ENCODE assay signal across 8 cellular contexts in genomic region chr1:216221260-216221700, GRCh38.
DNase-seq lines count a peak whose midpoint lies in the region; ATAC-seq and TF ChIP-seq lines count a peak whose summit lies in the region.

No MANE protein-coding gene starts in this region.

- H3K27ac ChIP-seq in AG04450 (ENCODE audit: low read depth, low read length) (peak overlapping the region; percentile 65), tibial artery (no peak overlapping the region)

- peak; percentile 83 for TF ChIP-seq CTCF in AG04450 (IDR thresholded peaks at IDR 0.05; ENCODE audit: low read depth, low read length)
- peak; percentile 82 for TF ChIP-seq CTCF in GM13977 (IDR thresholded peaks at IDR 0.05; ENCODE audit: extremely low read depth, insufficient read depth, missing control alignments)
- peak; percentile 26 to 38 for TF ChIP-seq CTCF in tibial artery (IDR thresholded peaks at IDR 0.05)

- no peaks in the 10 kb centered on the region for H3K9me3 ChIP-seq in AG04450 (ENCODE audit: control insufficient read depth, insufficient read depth, low read length)
- no peaks in the 10 kb centered on the region for H3K9me3 ChIP-seq in endocrine pancreas (ENCODE audit: control insufficient read depth, low read length)
- H3K9me3 ChIP-seq in tibial artery = no peaks in the 10 kb centered on the region

- in situ Hi-C loops in GM13977 (cut with MboI; ENCODE audit: low pct_unique_long_range_greater_than_20kb, low sequenced_read_pairs, unreplicated experiment) = no loop called here

- H3K9ac ChIP-seq in endocrine pancreas (ENCODE audit: control insufficient read depth, insufficient read depth, low read length) = peak overlapping the region; percentile 58

- no peaks in the 10 kb centered on the region for H3K36me3 ChIP-seq in endocrine pancreas (ENCODE audit: control insufficient read depth, insufficient read depth, low read length)
- H3K36me3 ChIP-seq in tibial artery = no peaks in the 10 kb centered on the region

- no peaks in the 10 kb centered on the region for H3K27me3 ChIP-seq in AG04450 (ENCODE audit: control insufficient read depth, insufficient read depth, low read length)
- no peaks in the 10 kb centered on the region for H3K27me3 ChIP-seq in endocrine pancreas (ENCODE audit: control insufficient read depth, insufficient read depth, low read length)
- H3K27me3 ChIP-seq in tibial artery = no peaks in the 10 kb centered on the region

- intact Hi-C loops in tibial artery (cut with DNase I; ENCODE audit: low total_unique reads) = no loop called here

- H3K4me3 ChIP-seq in AG04450 (ENCODE audit: low read depth, low read length) = peak overlapping the region; percentile 65
- H3K4me3 ChIP-seq in endocrine pancreas (ENCODE audit: control insufficient read depth, insufficient read depth, low read length) = peak overlapping the region; percentile 93
- peak overlapping the region; percentile 37 to 48 for H3K4me3 ChIP-seq in tibial artery

- CTCF ChIA-PET in AG04450 (lab: Charles Lee) = interaction anchor here (0.6 to 3.9 kb wide), 142 partner anchors 8 to 1439 kb away, joined by 3 to 82 read pairs (median 4); partner anchors contain the start of genes ESRRG and USH2A

- DNase-seq in AG04450 (ENCODE audit: low read depth, low spot score) (peak; percentile 57), GM13977 (ENCODE audit: low spot score) (peak; percentile 39), NCI-H1092 treated with DMSO at 0.1 percent for 48 hours (lab: John Stamatoyannopoulos, UW) (peak; percentile 93), SK-N-DZ (ENCODE audit: low spot score) (peak; percentile 72), lung microvascular endothelial cell (ENCODE audit: low read depth in 2 of 2) (peak; percentile 38 to 55), tibial artery (peak in 1 of 2 donors; percentile 24)

- POLR2A ChIA-PET in AG04450 (lab: Yijun Ruan, JAX) = interaction anchor here (0.6 to 1.0 kb wide), 2 partner anchors 243 to 303 kb away, joined by 3 to 5 read pairs; no protein-coding TSS in a partner anchor

- H3K4me1 ChIP-seq in endocrine pancreas (ENCODE audit: control insufficient read depth, insufficient read depth, low read length) = peaks cover 27% of the 10 kb centered on the region
- H3K4me1 ChIP-seq in tibial artery = no peaks in the 10 kb centered on the region

- peak; percentile 97 for ATAC-seq in HG02840 (IDR thresholded peaks at IDR 0.05; ENCODE audit: low FRiP score, unreplicated experiment)

Comparison
In these comparisons a context has a peak if more than half of its experiments do, and no peak if none do; other contexts are left out.
1. H3K4me3 ChIP-seq: peak in every context shown above with its lines; median percentile 93 in endocrine pancreas; 65 in AG04450; 42 in tibial artery.
2. CTCF ChIP-seq: peak in every context shown above with its lines; median percentile 83 in AG04450; 82 in GM13977; 32 in tibial artery.